ENCODE assay signal across 2 cellular contexts in the genomic region with DNA sequence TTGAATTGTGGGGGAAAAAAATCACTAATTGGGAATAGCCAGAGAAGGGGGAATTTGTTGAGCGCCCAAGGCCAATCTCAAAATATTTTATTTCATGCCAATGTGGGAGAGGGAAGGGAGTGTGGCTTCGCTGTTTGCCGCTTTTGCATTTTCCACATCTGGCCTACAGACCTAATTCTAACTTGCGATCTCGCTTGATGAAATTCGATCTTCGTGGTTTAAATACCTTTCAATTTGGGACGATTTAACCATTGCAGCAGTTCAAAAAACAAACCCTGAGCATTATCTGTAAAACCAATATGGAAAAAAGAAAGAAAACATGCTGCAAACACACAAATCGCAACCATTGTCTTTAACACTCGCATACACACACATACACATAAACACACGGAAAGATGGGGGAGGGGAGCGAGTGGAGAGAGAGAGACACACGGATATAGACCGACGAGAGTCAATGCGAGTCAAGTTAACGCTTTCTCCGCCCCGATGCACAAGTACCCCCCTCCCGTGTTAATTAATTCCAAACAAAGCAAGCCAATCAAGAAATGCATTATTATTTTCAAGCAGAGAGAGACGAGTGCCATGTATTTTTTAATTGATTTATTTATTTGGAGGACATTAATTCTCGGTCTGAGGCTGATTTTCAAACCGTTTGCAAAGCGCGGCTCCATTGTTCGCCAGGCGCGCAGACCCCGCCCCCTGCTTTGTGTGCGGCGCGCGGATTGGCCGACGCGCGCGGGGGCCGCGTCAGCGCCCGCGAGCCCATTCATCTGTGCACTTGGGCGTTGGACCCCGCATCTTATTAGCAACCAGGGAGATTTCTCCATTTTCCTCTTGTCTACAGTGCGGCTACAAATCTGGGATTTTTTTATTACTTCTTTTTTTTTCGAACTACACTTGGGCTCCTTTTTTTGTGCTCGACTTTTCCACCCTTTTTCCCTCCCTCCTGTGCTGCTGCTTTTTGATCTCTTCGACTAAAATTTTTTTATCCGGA.
TF ChIP-seq lines count a peak whose summit lies in the region.

Gene MARCKS, plus strand, starts transcription at position 775 of the 994 bp plus-strand sequence. CDS start 401 bp downstream, outside the sequence.

TF ChIP-seq in GM23338, 12 proteins besides CTCF, POLR2A, EP300 and RAD21:
- TF ChIP-seq ZNF331 (CRISPR knock-in tag; IDR thresholded peaks at IDR 0.05; ENCODE audit: low read depth) (no peak), EZH2 (IDR thresholded peaks at IDR 0.05; ENCODE audit: low read depth, unreplicated experiment) (peak; percentile 28), EZH2phosphoT487 (IDR thresholded peaks at IDR 0.05; ENCODE audit: unreplicated experiment) (no peak), POLR2AphosphoS5 (IDR thresholded peaks at IDR 0.05; ENCODE audit: low read depth) (peak; percentile 64), CREB1 (CRISPR knock-in tag; IDR thresholded peaks at IDR 0.05; ENCODE audit: low read depth) (peak; percentile 55; the same call in 1 of the 2 replicates), STAT1 (IDR thresholded peaks at IDR 0.05; ENCODE audit: unreplicated experiment) (no peak)
- TF ChIP-seq, protein P1, sequence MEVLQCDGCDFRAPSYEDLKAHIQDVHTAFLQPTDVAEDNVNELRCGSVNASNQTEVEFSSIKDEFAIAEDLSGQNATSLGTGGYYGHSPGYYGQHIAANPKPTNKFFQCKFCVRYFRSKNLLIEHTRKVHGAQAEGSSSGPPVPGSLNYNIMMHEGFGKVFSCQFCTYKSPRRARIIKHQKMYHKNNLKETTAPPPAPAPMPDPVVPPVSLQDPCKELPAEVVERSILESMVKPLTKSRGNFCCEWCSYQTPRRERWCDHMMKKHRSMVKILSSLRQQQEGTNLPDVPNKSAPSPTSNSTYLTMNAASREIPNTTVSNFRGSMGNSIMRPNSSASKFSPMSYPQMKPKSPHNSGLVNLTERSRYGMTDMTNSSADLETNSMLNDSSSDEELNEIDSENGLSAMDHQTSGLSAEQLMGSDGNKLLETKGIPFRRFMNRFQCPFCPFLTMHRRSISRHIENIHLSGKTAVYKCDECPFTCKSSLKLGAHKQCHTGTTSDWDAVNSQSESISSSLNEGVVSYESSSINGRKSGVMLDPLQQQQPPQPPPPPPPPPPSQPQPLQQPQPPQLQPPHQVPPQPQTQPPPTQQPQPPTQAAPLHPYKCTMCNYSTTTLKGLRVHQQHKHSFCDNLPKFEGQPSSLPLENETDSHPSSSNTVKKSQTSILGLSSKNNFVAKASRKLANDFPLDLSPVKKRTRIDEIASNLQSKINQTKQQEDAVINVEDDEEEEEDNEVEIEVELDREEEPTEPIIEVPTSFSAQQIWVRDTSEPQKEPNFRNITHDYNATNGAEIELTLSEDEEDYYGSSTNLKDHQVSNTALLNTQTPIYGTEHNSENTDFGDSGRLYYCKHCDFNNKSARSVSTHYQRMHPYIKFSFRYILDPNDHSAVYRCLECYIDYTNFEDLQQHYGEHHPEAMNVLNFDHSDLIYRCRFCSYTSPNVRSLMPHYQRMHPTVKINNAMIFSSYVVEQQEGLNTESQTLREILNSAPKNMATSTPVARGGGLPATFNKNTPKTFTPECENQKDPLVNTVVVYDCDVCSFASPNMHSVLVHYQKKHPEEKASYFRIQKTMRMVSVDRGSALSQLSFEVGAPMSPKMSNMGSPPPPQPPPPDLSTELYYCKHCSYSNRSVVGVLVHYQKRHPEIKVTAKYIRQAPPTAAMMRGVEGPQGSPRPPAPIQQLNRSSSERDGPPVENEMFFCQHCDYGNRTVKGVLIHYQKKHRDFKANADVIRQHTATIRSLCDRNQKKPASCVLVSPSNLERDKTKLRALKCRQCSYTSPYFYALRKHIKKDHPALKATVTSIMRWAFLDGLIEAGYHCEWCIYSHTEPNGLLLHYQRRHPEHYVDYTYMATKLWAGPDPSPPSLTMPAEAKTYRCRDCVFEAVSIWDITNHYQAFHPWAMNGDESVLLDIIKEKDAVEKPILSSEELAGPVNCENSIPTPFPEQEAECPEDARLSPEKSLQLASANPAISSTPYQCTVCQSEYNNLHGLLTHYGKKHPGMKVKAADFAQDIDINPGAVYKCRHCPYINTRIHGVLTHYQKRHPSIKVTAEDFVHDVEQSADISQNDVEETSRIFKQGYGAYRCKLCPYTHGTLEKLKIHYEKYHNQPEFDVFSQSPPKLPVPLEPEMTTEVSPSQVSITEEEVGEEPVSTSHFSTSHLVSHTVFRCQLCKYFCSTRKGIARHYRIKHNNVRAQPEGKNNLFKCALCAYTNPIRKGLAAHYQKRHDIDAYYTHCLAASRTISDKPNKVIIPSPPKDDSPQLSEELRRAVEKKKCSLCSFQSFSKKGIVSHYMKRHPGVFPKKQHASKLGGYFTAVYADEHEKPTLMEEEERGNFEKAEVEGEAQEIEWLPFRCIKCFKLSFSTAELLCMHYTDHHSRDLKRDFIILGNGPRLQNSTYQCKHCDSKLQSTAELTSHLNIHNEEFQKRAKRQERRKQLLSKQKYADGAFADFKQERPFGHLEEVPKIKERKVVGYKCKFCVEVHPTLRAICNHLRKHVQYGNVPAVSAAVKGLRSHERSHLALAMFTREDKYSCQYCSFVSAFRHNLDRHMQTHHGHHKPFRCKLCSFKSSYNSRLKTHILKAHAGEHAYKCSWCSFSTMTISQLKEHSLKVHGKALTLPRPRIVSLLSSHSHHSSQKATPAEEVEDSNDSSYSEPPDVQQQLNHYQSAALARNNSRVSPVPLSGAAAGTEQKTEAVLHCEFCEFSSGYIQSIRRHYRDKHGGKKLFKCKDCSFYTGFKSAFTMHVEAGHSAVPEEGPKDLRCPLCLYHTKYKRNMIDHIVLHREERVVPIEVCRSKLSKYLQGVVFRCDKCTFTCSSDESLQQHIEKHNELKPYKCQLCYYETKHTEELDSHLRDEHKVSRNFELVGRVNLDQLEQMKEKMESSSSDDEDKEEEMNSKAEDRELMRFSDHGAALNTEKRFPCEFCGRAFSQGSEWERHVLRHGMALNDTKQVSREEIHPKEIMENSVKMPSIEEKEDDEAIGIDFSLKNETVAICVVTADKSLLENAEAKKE (CRISPR knock-in tag; IDR thresholded peaks at IDR 0.05) = no peak
- TF ChIP-seq, protein P2, sequence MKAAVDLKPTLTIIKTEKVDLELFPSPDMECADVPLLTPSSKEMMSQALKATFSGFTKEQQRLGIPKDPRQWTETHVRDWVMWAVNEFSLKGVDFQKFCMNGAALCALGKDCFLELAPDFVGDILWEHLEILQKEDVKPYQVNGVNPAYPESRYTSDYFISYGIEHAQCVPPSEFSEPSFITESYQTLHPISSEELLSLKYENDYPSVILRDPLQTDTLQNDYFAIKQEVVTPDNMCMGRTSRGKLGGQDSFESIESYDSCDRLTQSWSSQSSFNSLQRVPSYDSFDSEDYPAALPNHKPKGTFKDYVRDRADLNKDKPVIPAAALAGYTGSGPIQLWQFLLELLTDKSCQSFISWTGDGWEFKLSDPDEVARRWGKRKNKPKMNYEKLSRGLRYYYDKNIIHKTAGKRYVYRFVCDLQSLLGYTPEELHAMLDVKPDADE (IDR thresholded peaks at IDR 0.05) = no peak

TF ChIP-seq in K562, 482 proteins besides CTCF, POLR2A, EP300 and RAD21 (continues in another document):
- TF ChIP-seq OTX1 (CRISPR knock-in tag; IDR thresholded peaks at IDR 0.05) (no peak), YY1 (IDR thresholded peaks at IDR 0.05; ENCODE audit: borderline replicate concordance in 1 of 3, control insufficient read depth in 1 of 3, extremely low read depth in 1 of 3, insufficient read depth in 3 of 3, insufficient read length in 1 of 3, insufficient replicate concordance in 2 of 3, low read depth in 1 of 3, low read length in 2 of 3) (peak in 1 of 3 experiments; percentile 41), ZNF311 (CRISPR knock-in tag; IDR thresholded peaks at IDR 0.05) (no peak), EGR1 (conservative IDR thresholded peaks at IDR 0.05) (0 out of 2 replicates have a peak, but pooled peaks have one; percentile 11), ZNF395 (CRISPR knock-in tag; IDR thresholded peaks at IDR 0.05) (no peak), RBM25 (IDR thresholded peaks at IDR 0.05; ENCODE audit: low read depth, low read length, severe bottlenecking) (peak; percentile 21), NBN (IDR thresholded peaks at IDR 0.05; ENCODE audit: low read depth) (peak; percentile 61; the same call in 1 of the 2 replicates), LEF1 (IDR thresholded peaks at IDR 0.05) (0 out of 2 replicates have a peak, but pooled peaks have one; percentile 35), MAZ (CRISPR knock-in tag; conservative IDR thresholded peaks at IDR 0.05 in 1 of 2, IDR thresholded peaks at IDR 0.05 in 1 of 2) (peak in 1 of 2 experiments; percentile 13; a peak in 1 of 4 replicates), SOX6 (IDR thresholded peaks at IDR 0.05) (peak; percentile 43; the same call in 1 of the 2 replicates), POLR2G (IDR thresholded peaks at IDR 0.05; ENCODE audit: low read depth, low read length) (peak; percentile 34; the same call in 1 of the 2 replicates), HMGN3 (IDR thresholded peaks at IDR 0.05; ENCODE audit: borderline replicate concordance, extremely low read depth, insufficient read length, low read depth, low read length) (peak; percentile 1), MBD1 (CRISPR knock-in tag; IDR thresholded peaks at IDR 0.05) (0 out of 2 replicates have a peak, but pooled peaks have one; percentile 21), ATF1 (CRISPR knock-in tag; IDR thresholded peaks at IDR 0.05) (no peak), ATF1 (tag; IDR thresholded peaks at IDR 0.05) (peak; percentile 49), CEBPG (CRISPR knock-in tag; IDR thresholded peaks at IDR 0.05) (no peak), CEBPG (tag; conservative IDR thresholded peaks at IDR 0.05 in 1 of 2, IDR thresholded peaks at IDR 0.05 in 1 of 2) (no peak), CCNT2 (IDR thresholded peaks at IDR 0.05; ENCODE audit: borderline replicate concordance, extremely low read depth, insufficient read length, low read depth, low read length) (peak; percentile 20), MLX (CRISPR knock-in tag; conservative IDR thresholded peaks at IDR 0.05) (no peak), CXXC5 (CRISPR knock-in tag; IDR thresholded peaks at IDR 0.05) (peak; percentile 57), ZNF764 (CRISPR knock-in tag; IDR thresholded peaks at IDR 0.05; ENCODE audit: low read depth) (no peak)
- TF ChIP-seq, protein P3, sequence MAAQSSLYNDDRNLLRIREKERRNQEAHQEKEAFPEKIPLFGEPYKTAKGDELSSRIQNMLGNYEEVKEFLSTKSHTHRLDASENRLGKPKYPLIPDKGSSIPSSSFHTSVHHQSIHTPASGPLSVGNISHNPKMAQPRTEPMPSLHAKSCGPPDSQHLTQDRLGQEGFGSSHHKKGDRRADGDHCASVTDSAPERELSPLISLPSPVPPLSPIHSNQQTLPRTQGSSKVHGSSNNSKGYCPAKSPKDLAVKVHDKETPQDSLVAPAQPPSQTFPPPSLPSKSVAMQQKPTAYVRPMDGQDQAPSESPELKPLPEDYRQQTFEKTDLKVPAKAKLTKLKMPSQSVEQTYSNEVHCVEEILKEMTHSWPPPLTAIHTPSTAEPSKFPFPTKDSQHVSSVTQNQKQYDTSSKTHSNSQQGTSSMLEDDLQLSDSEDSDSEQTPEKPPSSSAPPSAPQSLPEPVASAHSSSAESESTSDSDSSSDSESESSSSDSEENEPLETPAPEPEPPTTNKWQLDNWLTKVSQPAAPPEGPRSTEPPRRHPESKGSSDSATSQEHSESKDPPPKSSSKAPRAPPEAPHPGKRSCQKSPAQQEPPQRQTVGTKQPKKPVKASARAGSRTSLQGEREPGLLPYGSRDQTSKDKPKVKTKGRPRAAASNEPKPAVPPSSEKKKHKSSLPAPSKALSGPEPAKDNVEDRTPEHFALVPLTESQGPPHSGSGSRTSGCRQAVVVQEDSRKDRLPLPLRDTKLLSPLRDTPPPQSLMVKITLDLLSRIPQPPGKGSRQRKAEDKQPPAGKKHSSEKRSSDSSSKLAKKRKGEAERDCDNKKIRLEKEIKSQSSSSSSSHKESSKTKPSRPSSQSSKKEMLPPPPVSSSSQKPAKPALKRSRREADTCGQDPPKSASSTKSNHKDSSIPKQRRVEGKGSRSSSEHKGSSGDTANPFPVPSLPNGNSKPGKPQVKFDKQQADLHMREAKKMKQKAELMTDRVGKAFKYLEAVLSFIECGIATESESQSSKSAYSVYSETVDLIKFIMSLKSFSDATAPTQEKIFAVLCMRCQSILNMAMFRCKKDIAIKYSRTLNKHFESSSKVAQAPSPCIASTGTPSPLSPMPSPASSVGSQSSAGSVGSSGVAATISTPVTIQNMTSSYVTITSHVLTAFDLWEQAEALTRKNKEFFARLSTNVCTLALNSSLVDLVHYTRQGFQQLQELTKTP (IDR thresholded peaks at IDR 0.05; ENCODE audit: low read depth in 1 of 2, partially characterized antibody in 2 of 2) = no peak
- TF ChIP-seq, protein P4, sequence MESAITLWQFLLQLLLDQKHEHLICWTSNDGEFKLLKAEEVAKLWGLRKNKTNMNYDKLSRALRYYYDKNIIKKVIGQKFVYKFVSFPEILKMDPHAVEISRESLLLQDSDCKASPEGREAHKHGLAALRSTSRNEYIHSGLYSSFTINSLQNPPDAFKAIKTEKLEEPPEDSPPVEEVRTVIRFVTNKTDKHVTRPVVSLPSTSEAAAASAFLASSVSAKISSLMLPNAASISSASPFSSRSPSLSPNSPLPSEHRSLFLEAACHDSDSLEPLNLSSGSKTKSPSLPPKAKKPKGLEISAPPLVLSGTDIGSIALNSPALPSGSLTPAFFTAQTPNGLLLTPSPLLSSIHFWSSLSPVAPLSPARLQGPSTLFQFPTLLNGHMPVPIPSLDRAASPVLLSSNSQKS (CRISPR knock-in tag; IDR thresholded peaks at IDR 0.05) = no peak
